Comparison of ENCODE assay signal across 8 cellular contexts in genomic region chrX:24055043-24055356, GRCh38. TPM values are rescaled to one million over a fixed set of nuclear protein-coding genes. Genes with fewer than 3 reads are reported as not detected.
DNase-seq lines count a peak whose midpoint lies in the region; ATAC-seq and TF ChIP-seq lines count a peak whose summit lies in the region.

No MANE protein-coding gene starts in this region.

- H3K27ac ChIP-seq in esophagus (ENCODE audit: low read depth in 2 of 2, low read length in 1 of 2) (peak overlapping the region; percentile 94 to 97), gastrocnemius medialis (no peak overlapping the region)

- H3K27me3 ChIP-seq in esophagus (ENCODE audit: control insufficient read depth in 1 of 2, insufficient read depth in 2 of 2, low read length in 2 of 2) = no peaks in the 10 kb centered on the region
- no peaks in the 10 kb centered on the region for H3K27me3 ChIP-seq in gastrocnemius medialis

- peaks cover 10% of the 10 kb centered on the region for H3K4me1 Mint-ChIP-seq in T-helper 1 cell treated with Interleukin-12 subunit alpha and Interleukin-12 subunit beta and Interleukin-4 antibody, amounts not matched to agents 30 μg/mL and 1 μg/mL, for 36 hours (ENCODE audit: low read depth)

- H3K4me1 ChIP-seq in esophagus (ENCODE audit: control insufficient read depth in 2 of 2, insufficient read depth in 2 of 2, low read length in 1 of 2) (no peaks in the 10 kb centered on the region), gastrocnemius medialis (peaks cover 0 to 3% of the 10 kb centered on the region in 2 donors)

- no peak for TF ChIP-seq CTCF in gastrocnemius medialis (IDR thresholded peaks at IDR 0.05 in 4 of 5, conservative IDR thresholded peaks at IDR 0.05 in 1 of 5)
- no peak for TF ChIP-seq CTCF in omental fat pad (IDR thresholded peaks at IDR 0.05)

- H3K9me3 ChIP-seq in esophagus (ENCODE audit: control insufficient read depth in 2 of 2, insufficient read depth in 1 of 2, low read depth in 1 of 2, low read length in 1 of 2) (no peaks in the 10 kb centered on the region), gastrocnemius medialis (no peaks in the 10 kb centered on the region)

- ATAC-seq in HG03571 (IDR thresholded peaks at IDR 0.05; ENCODE audit: unreplicated experiment) = peak; percentile 8
- peak; percentile 17 for ATAC-seq in gastrocnemius medialis
- ATAC-seq in omental fat pad (ENCODE audit: low FRiP score) = no peak

- H3K4me3 ChIP-seq in esophagus (ENCODE audit: low read depth in 1 of 2, low read length in 2 of 2) (peak overlapping the region in 1 of 2 donors; percentile 93), gastrocnemius medialis (peak overlapping the region in 3 of 4 donors; percentile 66 to 83 (median 71))

- in situ Hi-C loops in gastrocnemius medialis (cut with MboI; ENCODE audit: low sequenced_read_pairs in 4 of 4) = loop anchor here in 3 of 4 donors (10.0 kb wide), 4 partner anchors 100 to 270 kb away; partner anchors contain the start of genes APOO (in 1 of the 3), CXorf58 (in 1 of the 3) and SAT1 (in 1 of the 3)

- H3K27me3 Mint-ChIP-seq in T-helper 1 cell treated with Interleukin-12 subunit alpha and Interleukin-12 subunit beta and Interleukin-4 antibody, amounts not matched to agents 30 μg/mL and 1 μg/mL, for 36 hours (ENCODE audit: low read depth) = no peaks in the 10 kb centered on the region

- H3K9me3 Mint-ChIP-seq in T-helper 1 cell treated with Interleukin-12 subunit alpha and Interleukin-12 subunit beta and Interleukin-4 antibody, amounts not matched to agents 30 μg/mL and 1 μg/mL, for 36 hours = no peaks in the 10 kb centered on the region

- H3K36me3 Mint-ChIP-seq in T-helper 1 cell treated with Interleukin-12 subunit alpha and Interleukin-12 subunit beta and Interleukin-4 antibody, amounts not matched to agents 30 μg/mL and 1 μg/mL, for 36 hours (ENCODE audit: low read depth) = peaks cover 10% of the 10 kb centered on the region

- TF ChIP-seq POLR2A in gastrocnemius medialis (IDR thresholded peaks at IDR 0.05) = no peak

- WGBS in esophagus, 2 donors = 1 to 2% methylated on average over 13 to 14 of the region's 14 CpGs

- H3K36me3 ChIP-seq in esophagus (ENCODE audit: control insufficient read depth in 2 of 2, insufficient read depth in 2 of 2, low read length in 1 of 2) = peaks cover 0 to 5% of the 10 kb centered on the region in 2 donors
- H3K36me3 ChIP-seq in gastrocnemius medialis = peaks cover 0 to 33% of the 10 kb centered on the region in 2 donors

- intact Hi-C loops in gastrocnemius medialis (cut with DNase I; ENCODE audit: low total_unique reads) = loop anchor here (2.0 to 10.0 kb wide), 2 partner anchors 146 to 190 kb away; partner anchors contain the start of gene CXorf58

- no peak for DNase-seq in T-helper 1 cell
- DNase-seq in gastrocnemius medialis = no peak
- no peak for DNase-seq in SIG-M5 (lab: John Stamatoyannopoulos, UW)
- no peak for DNase-seq in omental fat pad (ENCODE audit: low spot score)
- no peak for DNase-seq in NCI-H128 (lab: John Stamatoyannopoulos, UW; ENCODE audit: unreplicated experiment)

- H3K27ac Mint-ChIP-seq in T-helper 1 cell treated with Interleukin-12 subunit alpha and Interleukin-12 subunit beta and Interleukin-4 antibody, amounts not matched to agents 30 μg/mL and 1 μg/mL, for 36 hours = peak overlapping the region; percentile 99

- H3K4me3 Mint-ChIP-seq in T-helper 1 cell treated with Interleukin-12 subunit alpha and Interleukin-12 subunit beta and Interleukin-4 antibody, amounts not matched to agents 30 μg/mL and 1 μg/mL, for 36 hours = no peak overlapping the region

RNA-seq across cellular contexts. Expression of gene EIF2S3, which starts 0.2 kb away (rescaled TPM):
- 10 to 100 TPM; 30.4 to 57.3 TPM for polyA plus RNA-seq in esophagus
- total RNA-seq in gastrocnemius medialis (10 to 100 TPM; 50.8 to 89.1 (median 70.2) TPM), omental fat pad (100 to 1,000 TPM in 2 of 4 donors, 10 to 100 TPM in 2; 75.2 to 154 (median 108) TPM)

RNA-seq across cellular contexts. Expression of gene KLHL15, which starts 28.0 kb away (rescaled TPM):
- 1 to 10 TPM in 1 of 2 donors, under 1 TPM in 1; 0.84 to 1.9 TPM for polyA plus RNA-seq in esophagus
- total RNA-seq in gastrocnemius medialis = 1 to 10 TPM; 5.1 to 9.3 (median 8.1) TPM
- total RNA-seq in omental fat pad = 10 to 100 TPM in 3 of 4 donors, 1 to 10 TPM in 1; 7.7 to 56.9 (median 16.0) TPM

Comparison
In these comparisons a context has a peak if more than half of its experiments do, and no peak if none do; other contexts are left out.
1. H3K27ac ChIP-seq: peak in esophagus (2 of 2); none in gastrocnemius medialis (0 of 4).